Comparison of ENCODE assay signal across 23 cellular contexts in the genomic region with DNA sequence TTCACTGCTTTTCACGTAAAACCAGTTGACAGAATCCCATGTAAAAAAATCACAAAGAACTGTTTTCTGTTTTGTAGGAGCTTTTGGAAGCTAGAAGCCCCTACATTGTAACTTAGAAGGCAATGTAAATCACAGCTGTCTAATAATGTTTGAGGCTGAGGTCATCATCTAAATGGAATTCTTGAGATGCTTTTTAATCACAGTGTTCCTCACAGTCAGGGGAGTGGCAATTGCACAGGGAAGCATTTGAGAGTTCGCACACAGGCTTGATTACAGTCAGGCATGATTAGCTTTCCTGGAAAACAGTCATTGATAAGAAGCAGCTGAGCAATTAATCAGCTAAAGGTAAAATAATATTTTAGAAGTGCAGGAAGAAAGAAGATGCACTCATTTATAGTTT. TPM values are rescaled to one million over a fixed set of nuclear protein-coding genes. Genes with fewer than 3 reads are reported as not detected.
DNase-seq lines count a peak whose midpoint lies in the region; ATAC-seq and TF ChIP-seq lines count a peak whose summit lies in the region.
"Had no signal": no experiment of that assay in that cellular context is flagged by ENCODE, and none has a peak within 500 bp of the region (broad histone marks: within the 10 kb centered on the region; RNA-seq: fewer than 3 reads in every experiment).

No MANE protein-coding gene starts in this region.

- CTCF ChIA-PET in Caco-2 (lab: Charles Lee): interaction anchor here (0.7 kb wide), 1 partner anchor 187 kb away, joined by 3 read pairs; no protein-coding TSS in a partner anchor

- H3K9me3 Mint-ChIP-seq in Caco-2 (ENCODE audit: unreplicated experiment): no peaks in the 10 kb centered on the region
- H3K9me3 Mint-ChIP-seq: activated CD4-positive, alpha-beta memory T cell treated with anti-CD3 and anti-CD28 coated beads, Interleukin-2, amount 10 ng/mL, durations not matched to agents 7 days and 5 days; activated naive CD4-positive, alpha-beta T cell treated with anti-CD3 and anti-CD28 coated beads, Interleukin-2, amount 50 U/mL, for 72 hours; activated T-cell treated with anti-CD3 and anti-CD28 coated beads, Interleukin-2, amount 50 U/mL, for 4 hours had no signal

- H3K36me3 ChIP-seq in Caco-2 (ENCODE audit: control insufficient read depth, insufficient read depth, low read length): no peaks in the 10 kb centered on the region
- H3K36me3 ChIP-seq: MG63, prostate gland, vagina had no signal

- H3K4me1 ChIP-seq in Caco-2: no peaks in the 10 kb centered on the region
- H3K4me1 ChIP-seq: prostate gland, vagina had no signal

- no peaks in the 10 kb centered on the region for H3K9me3 ChIP-seq in Caco-2
- H3K9me3 ChIP-seq: A549, MG63, prostate gland, vagina had no signal

- no peak for ATAC-seq in HG02870 (IDR thresholded peaks at IDR 0.05; ENCODE audit: unreplicated experiment)
- ATAC-seq: A549; activated naive CD4-positive, alpha-beta T cell treated with anti-CD3 and anti-CD28 coated beads, Interleukin-2, amount 50 U/mL, for 72 hours; activated T-cell treated with anti-CD3 and anti-CD28 coated beads, Interleukin-2, amount 50 U/mL, for 4 hours; stimulated activated naive CD8-positive, alpha-beta T cell treated with anti-CD3 and anti-CD28 coated beads, Interleukin-15, Interleukin-2, amounts not matched to agents 100 U/mL and 50 U/mL, for 24 hours had no signal

- no peak overlapping the region for H3K4me3 Mint-ChIP-seq in Caco-2 (ENCODE audit: unreplicated experiment)
- H3K4me3 Mint-ChIP-seq: activated CD4-positive, alpha-beta memory T cell treated with anti-CD3 and anti-CD28 coated beads, Interleukin-2, amount 10 ng/mL, durations not matched to agents 7 days and 5 days; activated T-cell treated with anti-CD3 and anti-CD28 coated beads, Interleukin-2, amount 50 U/mL, for 4 hours had no signal

- intact Hi-C loops in Caco-2 (cut with micrococcal nuclease; ENCODE audit: unreplicated experiment): no loop called here

- no peaks in the 10 kb centered on the region; the same call in 1 of the 2 replicates for H3K27me3 ChIP-seq in Caco-2 (replicated peaks; ENCODE audit: control insufficient read depth, insufficient read depth, low read length)
- H3K27me3 ChIP-seq: MG63, vagina had no signal

- no peak overlapping the region for H3K27ac Mint-ChIP-seq in Caco-2 (ENCODE audit: unreplicated experiment)
- H3K27ac Mint-ChIP-seq: activated CD4-positive, alpha-beta memory T cell treated with anti-CD3 and anti-CD28 coated beads, Interleukin-2, amount 10 ng/mL, durations not matched to agents 7 days and 5 days; activated naive CD4-positive, alpha-beta T cell treated with anti-CD3 and anti-CD28 coated beads, Interleukin-2, amount 50 U/mL, for 72 hours; naive B cell had no signal

- TF ChIP-seq CTCF in epithelial cell of esophagus (IDR thresholded peaks at IDR 0.05; ENCODE audit: insufficient read depth, low read depth, low read length, missing control alignments): no peak
- TF ChIP-seq CTCF in retinal pigment epithelial cell (conservative IDR thresholded peaks at IDR 0.05; ENCODE audit: low read depth, low read length): no peak
- TF ChIP-seq CTCF in Caco-2 (IDR thresholded peaks at IDR 0.05; ENCODE audit: insufficient read depth in 1 of 2, low read depth in 1 of 2, low read length in 1 of 2, severe bottlenecking in 1 of 2, unreplicated experiment in 1 of 2): no peak

- POLR2A ChIA-PET in Caco-2 (lab: Charles Lee): no interaction called here

- peaks cover 19% of the 10 kb centered on the region for H3K27me3 Mint-ChIP-seq in Caco-2 (ENCODE audit: insufficient read depth, unreplicated experiment)

- no peaks in the 10 kb centered on the region for H3K36me3 Mint-ChIP-seq in Caco-2 (ENCODE audit: insufficient read depth, unreplicated experiment)
- H3K36me3 Mint-ChIP-seq: activated naive CD4-positive, alpha-beta T cell treated with anti-CD3 and anti-CD28 coated beads, Interleukin-2, amount 50 U/mL, for 72 hours; naive B cell had no signal

- peak; percentile 15 for DNase-seq in NCI-H2227 (lab: John Stamatoyannopoulos, UW; ENCODE audit: unreplicated experiment)
- no peak for DNase-seq in NCI-H2227 treated with DMSO at 0.1 percent for 48 hours (lab: John Stamatoyannopoulos, UW)
- peak; percentile 24 for DNase-seq in M059J (ENCODE audit: low read depth)
- DNase-seq in epithelial cell of esophagus (ENCODE audit: low read depth): peak; percentile 53
- DNase-seq in retinal pigment epithelial cell (ENCODE audit: low read depth): peak; percentile 12
- no peak for DNase-seq in Caco-2
- no peak for DNase-seq in NCI-H82 treated with DMSO at 0.1 percent for 48 hours (lab: John Stamatoyannopoulos, UW; ENCODE audit: unreplicated experiment)
- DNase-seq: activated CD4-positive, alpha-beta memory T cell treated with anti-CD3 and anti-CD28 coated beads, Interleukin-2, amount 10 ng/mL, durations not matched to agents 7 days and 5 days; activated T-cell treated with anti-CD3 and anti-CD28 coated beads, Interleukin-2, amount 50 U/mL, for 4 hours; caudate nucleus; effector memory CD4-positive, alpha-beta T cell; GF-D8; MG63; naive B cell; NCI-H2029 treated with DMSO at 0.1 percent for 48 hours; NCI-H526 treated with DMSO at 0.1 percent for 48 hours; stimulated activated naive CD8-positive, alpha-beta T cell treated with anti-CD3 and anti-CD28 coated beads, Interleukin-15, Interleukin-2, amounts not matched to agents 100 U/mL and 50 U/mL, for 24 hours had no signal

- BruUV-seq in Caco-2 (replicated peaks; lab: Mats Ljungman, UMichigan): no TSS peak

- no peaks in the 10 kb centered on the region for H3K4me1 Mint-ChIP-seq in Caco-2 (ENCODE audit: low read depth, unreplicated experiment)
- H3K4me1 Mint-ChIP-seq: activated CD4-positive, alpha-beta memory T cell treated with anti-CD3 and anti-CD28 coated beads, Interleukin-2, amount 10 ng/mL, durations not matched to agents 7 days and 5 days; naive B cell had no signal

- H3K4me3 ChIP-seq in epithelial cell of esophagus (ENCODE audit: low read length) (no peak overlapping the region), retinal pigment epithelial cell (ENCODE audit: low read length) (no peak overlapping the region), Caco-2 (ENCODE audit: low read depth, low read length) (no peak overlapping the region)
- H3K4me3 ChIP-seq: A549, MG63, prostate gland, vagina had no signal

RNA-seq across cellular contexts. Expression of a gene that starts 2.9 kb away (rescaled TPM):
- total RNA-seq in M059J (2014; rRNA removed; shearing (Covaris generic)): not detected in 2 replicates
- total RNA-seq in Caco-2 (2022): not detected in 2 replicates
- total RNA-seq: activated CD4-positive, alpha-beta memory T cell treated with anti-CD3 and anti-CD28 coated beads, Interleukin-2, amount 10 ng/mL, durations not matched to agents 7 days and 5 days; activated naive CD4-positive, alpha-beta T cell treated with anti-CD3 and anti-CD28 coated beads, Interleukin-2, amount 50 U/mL, for 72 hours; activated T-cell treated with anti-CD3 and anti-CD28 coated beads, Interleukin-2, amount 50 U/mL, for 4 hours; H4; prostate gland; vagina had no signal

Comparison
In these comparisons a context has a peak if more than half of its experiments do, and no peak if none do; other contexts are left out.
1. DNase-seq: peak in NCI-H2227 (single experiment), M059J (single experiment), epithelial cell of esophagus (single experiment) and retinal pigment epithelial cell (single experiment); none in NCI-H2227 treated with DMSO at 0.1 percent for 48 hours (single experiment), Caco-2 (0 of 2) and NCI-H82 treated with DMSO at 0.1 percent for 48 hours (single experiment).